ENCODE assay signal across 30 cellular contexts in the genomic region with DNA sequence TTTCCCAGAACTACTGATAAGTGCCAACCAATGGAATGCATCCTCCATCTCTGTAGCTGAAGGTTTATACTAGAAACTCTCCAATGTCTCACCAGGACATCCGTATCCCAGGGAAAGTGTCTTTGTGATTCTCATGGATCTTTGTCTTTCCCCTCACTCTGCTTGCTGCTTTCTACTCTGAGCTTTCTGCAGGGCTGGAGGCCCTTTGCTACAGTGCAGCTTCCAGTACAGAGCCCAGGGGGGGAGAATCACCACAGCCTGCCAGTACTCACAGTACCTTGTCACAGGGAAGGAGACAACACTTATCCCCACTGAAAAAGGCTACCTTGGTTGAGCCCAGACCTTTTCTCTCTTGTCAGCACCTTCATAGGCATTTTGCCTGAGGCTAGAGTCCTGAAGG.
"Had no signal": no experiment of that assay in that cellular context is flagged by ENCODE, and none has a peak within 500 bp of the region (broad histone marks: within the 10 kb centered on the region; RNA-seq: fewer than 3 reads in every experiment).

No MANE protein-coding gene starts in this region.

- H3K36me3 ChIP-seq: left lung, lower lobe of right lung, neutrophil, stomach, thyroid gland, transverse colon, upper lobe of left lung, vagina had no signal

- H3K4me3 ChIP-seq: left lung, lower lobe of right lung, psoas muscle, skin epidermis, stomach, testis, thyroid gland, transverse colon, upper lobe of left lung, vagina had no signal

- H3K27ac Mint-ChIP-seq: immature natural killer cell; naive thymus-derived CD8-positive, alpha-beta T cell; nephron; stimulated activated naive B cell treated with anti-CD40 and anti-IgM and Interleukin-4, amounts not matched to agents 10 μg/mL and 1 μg/mL and 100 μg/mL, for 72 hours had no signal

- H3K4me1 Mint-ChIP-seq: immature natural killer cell; naive thymus-derived CD8-positive, alpha-beta T cell; neural crest cell; stimulated activated naive B cell treated with anti-CD40 and anti-IgM and Interleukin-4, amounts not matched to agents 10 μg/mL and 1 μg/mL and 100 μg/mL, for 72 hours had no signal

- H3K9ac ChIP-seq: parathyroid adenoma had no signal

- H3K36me3 Mint-ChIP-seq: immature natural killer cell; naive thymus-derived CD8-positive, alpha-beta T cell; stimulated activated naive B cell treated with anti-CD40 and anti-IgM and Interleukin-4, amounts not matched to agents 10 μg/mL and 1 μg/mL and 100 μg/mL, for 72 hours had no signal

- ATAC-seq: left colon; left lung; lower lobe of right lung; naive thymus-derived CD8-positive, alpha-beta T cell; psoas muscle; right cardiac atrium; sciatic nerve; stimulated activated naive B cell treated with anti-CD40 and anti-IgM and Interleukin-4, amounts not matched to agents 10 μg/mL and 1 μg/mL and 100 μg/mL, for 72 hours; stimulated activated naive CD8-positive, alpha-beta T cell treated with anti-CD3 and anti-CD28 coated beads, Interleukin-15, Interleukin-2, amounts not matched to agents 100 U/mL and 50 U/mL, for 24 hours had no signal

- H3K27me3 Mint-ChIP-seq: stimulated activated naive B cell treated with anti-CD40 and anti-IgM and Interleukin-4, amounts not matched to agents 10 μg/mL and 1 μg/mL and 100 μg/mL, for 72 hours had no signal

- H3K9me3 Mint-ChIP-seq: nephron, neural crest cell had no signal

- H2AFZ ChIP-seq: parathyroid adenoma had no signal

- H3K9me3 ChIP-seq: left lung, lower lobe of right lung, neutrophil, psoas muscle, stomach, testis, thyroid gland, transverse colon, upper lobe of left lung, vagina had no signal

- H3K27ac ChIP-seq: left lung, lower lobe of right lung, neutrophil, parathyroid adenoma, psoas muscle, skin epidermis, stomach, testis, thyroid gland, transverse colon, upper lobe of left lung, vagina had no signal

- DNase-seq: hypothalamus; immature natural killer cell; kidney; left colon; left lung; lower lobe of right lung; mammary epithelial cell; mesenchymal stem cell; naive thymus-derived CD8-positive, alpha-beta T cell; occipital lobe; psoas muscle; right cardiac atrium; stimulated activated CD4-positive, alpha-beta T cell treated with anti-CD3 and anti-CD28 coated beads, Interleukin-12 subunit alpha, Interleukin-12 subunit beta, amount 100 ng/mL, for 4 hours; stimulated activated CD4-positive, alpha-beta T cell treated with anti-CD3 and anti-CD28 coated beads, Interleukin-15, amount 100 ng/mL, for 24 hours; stimulated activated CD4-positive, alpha-beta T cell treated with anti-CD3 and anti-CD28 coated beads, Interleukin-2, amount 100 ng/mL, for 24 hours; stimulated activated CD4-positive, alpha-beta T cell treated with anti-CD3 and anti-CD28 coated beads, Interleukin-4, amount 100 ng/mL, for 1 hour; stimulated activated naive B cell treated with anti-CD40 and anti-IgM and Interleukin-4, amounts not matched to agents 10 μg/mL and 1 μg/mL and 100 μg/mL, for 72 hours; stimulated activated naive CD8-positive, alpha-beta T cell treated with anti-CD3 and anti-CD28 coated beads, Interleukin-15, Interleukin-2, amounts not matched to agents 100 U/mL and 50 U/mL, for 24 hours; stomach; testis; thyroid gland; transverse colon; upper lobe of left lung had no signal

- H3K79me2 ChIP-seq: parathyroid adenoma had no signal

- H3K4me3 Mint-ChIP-seq: immature natural killer cell; naive thymus-derived CD8-positive, alpha-beta T cell; nephron; neural crest cell; stimulated activated naive B cell treated with anti-CD40 and anti-IgM and Interleukin-4, amounts not matched to agents 10 μg/mL and 1 μg/mL and 100 μg/mL, for 72 hours had no signal

- H3K4me1 ChIP-seq: left lung, lower lobe of right lung, parathyroid adenoma, psoas muscle, stomach, testis, thyroid gland, transverse colon, upper lobe of left lung, vagina had no signal

- H3K27me3 ChIP-seq: left lung, neutrophil, stomach, testis, thyroid gland, transverse colon, upper lobe of left lung, vagina had no signal
